1 cellular context compared by ENCODE assay signal in genomic region chr1:156657971-156658319, GRCh38.
TF ChIP-seq lines count a peak whose summit lies in the region.

No MANE protein-coding gene starts in this region.

TF ChIP-seq in endothelial cell of umbilical vein, 7 proteins besides CTCF, POLR2A, EP300 and RAD21:
- TF ChIP-seq, protein P1, sequence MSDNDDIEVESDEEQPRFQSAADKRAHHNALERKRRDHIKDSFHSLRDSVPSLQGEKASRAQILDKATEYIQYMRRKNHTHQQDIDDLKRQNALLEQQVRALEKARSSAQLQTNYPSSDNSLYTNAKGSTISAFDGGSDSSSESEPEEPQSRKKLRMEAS (IDR thresholded peaks at IDR 0.05; ENCODE audit: insufficient read depth, insufficient read length) = no peak
- no peak for TF ChIP-seq EZH2 (IDR thresholded peaks at IDR 0.05; ENCODE audit: borderline replicate concordance, low read depth, low read length, severe bottlenecking)
- TF ChIP-seq GATA2 (IDR thresholded peaks at IDR 0.05; ENCODE audit: insufficient read depth, insufficient read length, low read depth, low read length) = no peak
- no peak for TF ChIP-seq JUN (IDR thresholded peaks at IDR 0.05; ENCODE audit: borderline replicate concordance, insufficient read depth, insufficient read length, low read depth)
- TF ChIP-seq MYC (IDR thresholded peaks at IDR 0.05; ENCODE audit: low read depth, low read length) = no peak
- TF ChIP-seq POLR2AphosphoS5 (IDR thresholded peaks at IDR 0.05; ENCODE audit: insufficient read depth, low read depth, low read length) = no peak
